In the genomic region with DNA sequence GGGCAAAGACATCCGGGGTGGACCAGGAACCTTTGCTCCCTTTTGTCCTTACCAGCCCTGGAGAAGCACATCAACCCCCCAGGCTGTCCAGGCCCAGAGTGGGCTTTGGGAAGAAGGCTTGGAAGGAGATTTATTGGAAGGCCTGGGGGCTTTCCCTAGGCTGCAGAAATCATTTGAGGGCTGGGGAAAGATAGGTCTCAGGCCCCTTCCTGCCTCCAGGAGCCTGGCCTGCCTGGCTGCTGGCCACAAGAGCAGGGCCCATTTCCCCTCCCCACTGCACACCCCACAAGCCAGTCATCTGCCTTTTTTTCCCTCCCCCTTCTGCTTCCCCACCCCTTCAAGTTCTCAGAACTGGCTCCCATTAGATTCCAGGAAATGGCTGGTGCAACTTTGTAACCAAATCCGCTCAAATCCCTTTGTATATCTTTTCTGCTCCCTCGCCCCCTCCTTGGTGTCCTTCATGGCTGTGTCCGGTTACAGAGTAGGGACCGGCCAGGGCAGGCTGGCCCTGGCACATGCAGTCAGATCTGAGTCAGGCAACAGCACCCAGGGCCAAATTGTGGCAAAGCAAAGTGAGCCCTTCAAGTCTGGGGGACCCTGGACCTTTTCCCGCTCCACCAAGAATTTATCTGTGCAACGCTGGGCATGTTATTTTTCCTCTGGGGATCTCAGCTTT, we compare ENCODE assay signal across 2 cellular contexts.
A peak's percentile ranks its signal among the peaks of the same experiment; 100 is the strongest.
TF ChIP-seq lines count a peak whose summit lies in the region.

No MANE protein-coding gene starts in this region.

TF ChIP-seq in liver, 16 proteins besides CTCF, POLR2A, EP300 and RAD21 (continued from another document):
- TF ChIP-seq, protein P1, sequence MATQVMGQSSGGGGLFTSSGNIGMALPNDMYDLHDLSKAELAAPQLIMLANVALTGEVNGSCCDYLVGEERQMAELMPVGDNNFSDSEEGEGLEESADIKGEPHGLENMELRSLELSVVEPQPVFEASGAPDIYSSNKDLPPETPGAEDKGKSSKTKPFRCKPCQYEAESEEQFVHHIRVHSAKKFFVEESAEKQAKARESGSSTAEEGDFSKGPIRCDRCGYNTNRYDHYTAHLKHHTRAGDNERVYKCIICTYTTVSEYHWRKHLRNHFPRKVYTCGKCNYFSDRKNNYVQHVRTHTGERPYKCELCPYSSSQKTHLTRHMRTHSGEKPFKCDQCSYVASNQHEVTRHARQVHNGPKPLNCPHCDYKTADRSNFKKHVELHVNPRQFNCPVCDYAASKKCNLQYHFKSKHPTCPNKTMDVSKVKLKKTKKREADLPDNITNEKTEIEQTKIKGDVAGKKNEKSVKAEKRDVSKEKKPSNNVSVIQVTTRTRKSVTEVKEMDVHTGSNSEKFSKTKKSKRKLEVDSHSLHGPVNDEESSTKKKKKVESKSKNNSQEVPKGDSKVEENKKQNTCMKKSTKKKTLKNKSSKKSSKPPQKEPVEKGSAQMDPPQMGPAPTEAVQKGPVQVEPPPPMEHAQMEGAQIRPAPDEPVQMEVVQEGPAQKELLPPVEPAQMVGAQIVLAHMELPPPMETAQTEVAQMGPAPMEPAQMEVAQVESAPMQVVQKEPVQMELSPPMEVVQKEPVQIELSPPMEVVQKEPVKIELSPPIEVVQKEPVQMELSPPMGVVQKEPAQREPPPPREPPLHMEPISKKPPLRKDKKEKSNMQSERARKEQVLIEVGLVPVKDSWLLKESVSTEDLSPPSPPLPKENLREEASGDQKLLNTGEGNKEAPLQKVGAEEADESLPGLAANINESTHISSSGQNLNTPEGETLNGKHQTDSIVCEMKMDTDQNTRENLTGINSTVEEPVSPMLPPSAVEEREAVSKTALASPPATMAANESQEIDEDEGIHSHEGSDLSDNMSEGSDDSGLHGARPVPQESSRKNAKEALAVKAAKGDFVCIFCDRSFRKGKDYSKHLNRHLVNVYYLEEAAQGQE (IDR thresholded peaks at IDR 0.05) = no peak
- peak; percentile 18 for TF ChIP-seq SP1 (IDR thresholded peaks at IDR 0.05)
- TF ChIP-seq TAF1 (conservative IDR thresholded peaks at IDR 0.05) = no peak

TF ChIP-seq in HepG2, 621 proteins besides CTCF, POLR2A, EP300 and RAD21 (continued from another document):
- TF ChIP-seq, protein P2, sequence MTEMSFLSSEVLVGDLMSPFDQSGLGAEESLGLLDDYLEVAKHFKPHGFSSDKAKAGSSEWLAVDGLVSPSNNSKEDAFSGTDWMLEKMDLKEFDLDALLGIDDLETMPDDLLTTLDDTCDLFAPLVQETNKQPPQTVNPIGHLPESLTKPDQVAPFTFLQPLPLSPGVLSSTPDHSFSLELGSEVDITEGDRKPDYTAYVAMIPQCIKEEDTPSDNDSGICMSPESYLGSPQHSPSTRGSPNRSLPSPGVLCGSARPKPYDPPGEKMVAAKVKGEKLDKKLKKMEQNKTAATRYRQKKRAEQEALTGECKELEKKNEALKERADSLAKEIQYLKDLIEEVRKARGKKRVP (CRISPR knock-in tag; IDR thresholded peaks at IDR 0.05) = no peak
- TF ChIP-seq ZNF703 (CRISPR knock-in tag; IDR thresholded peaks at IDR 0.05; ENCODE audit: borderline replicate concordance) (no peak), RERE (CRISPR knock-in tag; IDR thresholded peaks at IDR 0.05; ENCODE audit: low read depth) (no peak), DNMT3B (CRISPR knock-in tag; conservative IDR thresholded peaks at IDR 0.05) (no peak), IKZF5 (CRISPR knock-in tag; IDR thresholded peaks at IDR 0.05) (no peak), ZFX (CRISPR knock-in tag; IDR thresholded peaks at IDR 0.05; ENCODE audit: low read depth) (no peak)
- TF ChIP-seq, protein P3, sequence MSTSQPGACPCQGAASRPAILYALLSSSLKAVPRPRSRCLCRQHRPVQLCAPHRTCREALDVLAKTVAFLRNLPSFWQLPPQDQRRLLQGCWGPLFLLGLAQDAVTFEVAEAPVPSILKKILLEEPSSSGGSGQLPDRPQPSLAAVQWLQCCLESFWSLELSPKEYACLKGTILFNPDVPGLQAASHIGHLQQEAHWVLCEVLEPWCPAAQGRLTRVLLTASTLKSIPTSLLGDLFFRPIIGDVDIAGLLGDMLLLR (CRISPR knock-in tag; IDR thresholded peaks at IDR 0.05) = no peak
TF ChIP-seq in HepG2: peak in this region for 0.
